8 cellular contexts compared by ENCODE assay signal in genomic region chr1:178725603-178726517, GRCh38. TPM values are rescaled to one million over a fixed set of nuclear protein-coding genes. Genes with fewer than 3 reads are reported as not detected.
DNase-seq lines count a peak whose midpoint lies in the region; ATAC-seq, FAIRE-seq and TF ChIP-seq lines count a peak whose summit lies in the region.

No MANE protein-coding gene starts in this region.

- TF ChIP-seq CTCF in brain (conservative IDR thresholded peaks at IDR 0.05), result peak; percentile 32 to 53
- TF ChIP-seq CTCF in retinal pigment epithelial cell (conservative IDR thresholded peaks at IDR 0.05; ENCODE audit: low read depth, low read length), result peak; percentile 14

- H3K4me1 Mint-ChIP-seq in brain, result peaks cover 43% of the 10 kb centered on the region

- DNase-seq in GM12891 (ENCODE audit: insufficient read length, low spot score) (peak; percentile 19), NCI-H128 (lab: John Stamatoyannopoulos, UW; ENCODE audit: unreplicated experiment) (peak; percentile 32), T-helper 2 cell (peak in 4 of 5 experiments; percentile 1 to 80 (median 30)), hypothalamus (lab: John Stamatoyannopoulos, UW) (peak in 36 of 51 donors; percentile 2 to 63 (median 32)), retinal pigment epithelial cell (ENCODE audit: low read depth) (peak; percentile 48), mesenteric fat pad (ENCODE audit: low spot score) (no peak)

- peak; percentile 68 for FAIRE-seq in GM12891 (lab: Jason Lieb, UNC)

- peaks cover 4% of the 10 kb centered on the region for H3K27me3 Mint-ChIP-seq in brain

- peak overlapping the region; percentile 87 to 96 (median 91) for H3K4me3 Mint-ChIP-seq in brain

- H3K4me3 ChIP-seq in retinal pigment epithelial cell (ENCODE audit: low read length), result peak overlapping the region; percentile 81

- H3K9me3 Mint-ChIP-seq in brain, result peaks cover 6 to 17% (median 13%) of the 10 kb centered on the region in 5 experiments

- TF ChIP-seq POLR2A in GM12891 (IDR thresholded peaks at IDR 0.05; ENCODE audit: low read depth, low read length), result no peak

- H3K27ac Mint-ChIP-seq in brain, result peak overlapping the region; percentile 67 to 98 (median 88)

- H3K36me3 Mint-ChIP-seq in brain, result peaks cover 31% of the 10 kb centered on the region

- ATAC-seq in HG02642 (IDR thresholded peaks at IDR 0.05; ENCODE audit: poor library complexity, unreplicated experiment), result peak; percentile 71

TF ChIP-seq in GM12891, 5 proteins besides CTCF, POLR2A, EP300 and RAD21:
- no peak for TF ChIP-seq PAX5 (IDR thresholded peaks at IDR 0.05; ENCODE audit: insufficient read depth, low read length, severe bottlenecking)
- no peak for TF ChIP-seq TAF1 (IDR thresholded peaks at IDR 0.05; ENCODE audit: low read depth, low read length)
- TF ChIP-seq SPI1 (IDR thresholded peaks at IDR 0.05; ENCODE audit: low read depth, low read length), result no peak
- no peak for TF ChIP-seq POLR2AphosphoS5 (IDR thresholded peaks at IDR 0.05; ENCODE audit: low read depth, low read length)
- TF ChIP-seq POU2F2 (IDR thresholded peaks at IDR 0.05; ENCODE audit: low read depth, low read length), result no peak

RNA-seq across cellular contexts. Expression of gene RALGPS2, which starts 0.8 kb away (rescaled TPM):
- 1.0 TPM for polyA plus RNA-seq in GM12891 (2012; ENCODE audit: low read depth, missing spikeins)
- 4.2 TPM for polyA plus RNA-seq in brain (ENCODE audit: insufficient read depth, low read depth, low replicate concordance)
- total RNA-seq in mesenteric fat pad, result 5.2 TPM
